15 cellular contexts compared by ENCODE assay signal in the genomic region with DNA sequence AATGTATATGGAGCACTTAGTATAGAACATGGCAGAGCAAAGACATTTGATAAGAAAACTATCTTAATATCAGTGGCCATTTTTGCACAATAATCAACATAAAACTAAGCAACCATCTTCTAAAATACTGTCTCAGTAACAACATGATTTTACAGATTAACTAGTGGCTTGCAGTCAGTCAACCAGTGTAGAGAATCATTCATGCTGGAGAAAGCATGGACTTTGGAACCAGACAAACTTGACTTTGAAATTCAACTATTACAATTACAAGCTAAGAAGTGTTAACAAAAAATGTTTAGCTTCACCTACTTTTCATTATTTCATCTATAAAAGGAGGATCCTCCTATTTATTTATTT. TPM values are rescaled to one million over a fixed set of nuclear protein-coding genes. Genes with fewer than 3 reads are reported as not detected.
DNase-seq lines count a peak whose midpoint lies in the region; ATAC-seq, FAIRE-seq and TF ChIP-seq lines count a peak whose summit lies in the region.
"Had no signal": no experiment of that assay in that cellular context is flagged by ENCODE, and none has a peak within 500 bp of the region (broad histone marks: within the 10 kb centered on the region; RNA-seq: fewer than 3 reads in every experiment).

No MANE protein-coding gene starts in this region.

- H3K36me3 ChIP-seq in Panc1 (ENCODE audit: control insufficient read depth, insufficient read depth, low read length) (no peaks in the 10 kb centered on the region), kidney (ENCODE audit: control insufficient read depth in 1 of 2, insufficient read depth in 2 of 2, low read length in 2 of 2) (peaks cover 0 to 13% of the 10 kb centered on the region in 2 donors), small intestine (ENCODE audit: control insufficient read depth in 2 of 2, insufficient read depth in 2 of 2, low read length in 2 of 2) (no peaks in the 10 kb centered on the region)

- no TSS peak for BruUV-seq in Panc1 (replicated peaks; lab: Mats Ljungman, UMichigan)

- intact Hi-C loops in Panc1 (cut with micrococcal nuclease; ENCODE audit: unreplicated experiment) (no loop called here), kidney (cut with DNase I) (no loop called here)

- CTCF ChIA-PET in Panc1 (lab: Charles Lee): no interaction called here

- peak overlapping the region; percentile 39; the same call in 1 of the 2 replicates for H3K27ac ChIP-seq in Panc1 (ENCODE audit: low read length)
- H3K27ac ChIP-seq in kidney (ENCODE audit: low read depth in 2 of 2, low read length in 2 of 2): peak overlapping the region; percentile 38 to 75
- H3K27ac ChIP-seq in small intestine (ENCODE audit: low read depth in 1 of 2, low read length in 1 of 2): no peak overlapping the region
- H3K27ac ChIP-seq: GM23248 had no signal

- in situ Hi-C loops in Caki2 (cut with HindIII; ENCODE audit: low pct_unique_long_range_greater_than_20kb, low sequenced_read_pairs) (no loop called here), Panc1 (cut with HindIII; ENCODE audit: low pct_unique_long_range_greater_than_20kb, low sequenced_read_pairs) (no loop called here), KBM-7 (cut with MboI; ENCODE audit: low pct_unique_long_range_greater_than_20kb, low sequenced_read_pairs) (no loop called here)

- DNase-seq in Caki2 (ENCODE audit: low read depth) (peak; percentile 72), Panc1 (ENCODE audit: low read depth, low spot score) (no peak), kidney (no peak), small intestine (peak; percentile 24), frontal cortex (ENCODE audit: low spot score in 2 of 2) (no peak), dedifferentiated amniotic fluid mesenchymal stem cell (ENCODE audit: extremely low spot score) (no peak), KBM-7 (no peak)
- DNase-seq: CD4-positive, alpha-beta T cell; GM23248; NCI-H1048; NCI-H226; NCI-H526; OCI-M1 had no signal

- H3K4me3 ChIP-seq in Panc1 (ENCODE audit: low read depth in 2 of 2, low read length in 2 of 2): no peak overlapping the region
- peak overlapping the region in 1 of 2 donors; percentile 23 for H3K4me3 ChIP-seq in kidney (ENCODE audit: low read length in 2 of 2)
- H3K4me3 ChIP-seq in small intestine (ENCODE audit: low read depth in 1 of 2, low read length in 2 of 2): no peak overlapping the region
- H3K4me3 ChIP-seq: GM23248 had no signal

- POLR2A ChIA-PET in Panc1 (lab: Charles Lee): no interaction called here

- no peak overlapping the region for H3K9ac ChIP-seq in kidney (ENCODE audit: low read length in 2 of 2)
- H3K9ac ChIP-seq: GM23248 had no signal

- H3K9me3 ChIP-seq in Panc1 (ENCODE audit: control insufficient read depth, insufficient read depth, low read depth, low read length): peaks cover 9% of the 10 kb centered on the region; the same call in 1 of the 2 replicates
- H3K9me3 ChIP-seq in kidney (ENCODE audit: control insufficient read depth in 1 of 2, low read length in 2 of 2): no peaks in the 10 kb centered on the region
- no peaks in the 10 kb centered on the region for H3K9me3 ChIP-seq in small intestine (ENCODE audit: control insufficient read depth, low read depth)

- no peak for ATAC-seq in Panc1

- H3K27me3 ChIP-seq in Panc1 (ENCODE audit: control insufficient read depth, insufficient read depth, low read length) (no peaks in the 10 kb centered on the region), small intestine (ENCODE audit: control insufficient read depth in 2 of 2, insufficient read depth in 2 of 2, low read length in 2 of 2) (no peaks in the 10 kb centered on the region)

- TF ChIP-seq CTCF in Panc1 (IDR thresholded peaks at IDR 0.05) (no peak), kidney (IDR thresholded peaks at IDR 0.05; ENCODE audit: borderline replicate concordance, extremely low read depth, insufficient read depth) (no peak)

- FAIRE-seq in kidney (lab: Jason Lieb, UNC) (peak; percentile 45), small intestine (lab: Jason Lieb, UNC) (no peak), frontal cortex (lab: Jason Lieb, UNC) (no peak)
- FAIRE-seq: D721Med, HTR-8/SVneo had no signal

- peaks cover 13% of the 10 kb centered on the region for H3K4me1 ChIP-seq in Panc1 (ENCODE audit: control insufficient read depth, insufficient read depth, low read length)
- peaks cover 0 to 2% of the 10 kb centered on the region in 2 donors for H3K4me1 ChIP-seq in kidney (ENCODE audit: control insufficient read depth in 1 of 2, insufficient read depth in 1 of 2, low read depth in 1 of 2, low read length in 2 of 2)
- H3K4me1 ChIP-seq in small intestine (ENCODE audit: control insufficient read depth in 2 of 2, insufficient read depth in 1 of 2, low read depth in 1 of 2, low read length in 1 of 2): no peaks in the 10 kb centered on the region

RNA-seq across cellular contexts. Expression of gene CUBN, which starts 27.7 kb away (rescaled TPM):
- total RNA-seq in Caki2 (2014; rRNA removed; shearing (Covaris generic); ENCODE audit: low replicate concordance): 0.03 and 0.34 TPM in 2 replicates
- total RNA-seq in Panc1 (2021; ENCODE audit: unreplicated experiment): 1.3 TPM
- 1.5 TPM for polyA plus RNA-seq in Panc1 (2012; ENCODE audit: insufficient read length)
- total RNA-seq in kidney: 14.8 TPM
- 31.6 TPM for polyA plus RNA-seq in kidney (ENCODE audit: insufficient read depth, low read depth, low replicate concordance)
- polyA plus RNA-seq in small intestine: under 1 TPM in 1 of 3 donors, not detected in 2; 0.18 TPM
- 1.2 TPM for total RNA-seq in frontal cortex

Comparison
In these comparisons a context has a peak if more than half of its experiments do, and no peak if none do; other contexts are left out.
1. DNase-seq: peak in Caki2 (single experiment) and small intestine (single experiment); none in Panc1 (single experiment), kidney (single experiment), frontal cortex (0 of 2), dedifferentiated amniotic fluid mesenchymal stem cell (single experiment) and KBM-7 (single experiment).
2. H3K27ac ChIP-seq: peak in Panc1 (single experiment) and kidney (2 of 2); none in small intestine (0 of 2).